8 cellular contexts compared by ENCODE assay signal in genomic region chr7:149600669-149601330, GRCh38.
DNase-seq lines count a peak whose midpoint lies in the region; ATAC-seq and TF ChIP-seq lines count a peak whose summit lies in the region.
"Not testable (repeated sequence)": the region's sequence is repeated elsewhere in the genome, so short reads cannot be mapped to it uniquely, and the experiment has no call there.

No MANE protein-coding gene starts in this region.

- POLR2A ChIA-PET in CD8-positive, alpha-beta memory T cell (lab: Charles Lee) = not testable (repeated sequence)
- POLR2A ChIA-PET in activated CD4-positive, alpha-beta T cell treated with anti-CD3 and anti-CD28 coated beads for 36 hours (lab: Charles Lee) = interaction anchor here (0.6 to 1.6 kb wide), 4 partner anchors 20 to 401 kb away, joined by 3 to 16 read pairs (median 5); no protein-coding TSS in a partner anchor

- not testable (repeated sequence) for TF ChIP-seq CTCF in neutrophil (IDR thresholded peaks at IDR 0.05)

- H3K27ac ChIP-seq in CD8-positive, alpha-beta memory T cell (ENCODE audit: low read depth, low read length) = not testable (repeated sequence)
- H3K27ac ChIP-seq in neutrophil = peak overlapping the region; percentile 74

- CTCF ChIA-PET in CD8-positive, alpha-beta memory T cell (lab: Charles Lee) = interaction anchor here (2.0 kb wide), 1 partner anchor 24 kb away, joined by 9 read pairs; no protein-coding TSS in a partner anchor
- CTCF ChIA-PET in activated CD4-positive, alpha-beta T cell treated with anti-CD3 and anti-CD28 coated beads for 36 hours (lab: Charles Lee) = interaction anchor here (0.6 to 1.0 kb wide), 2 partner anchors 22 to 177 kb away, joined by 3 read pairs; no protein-coding TSS in a partner anchor

- peak overlapping the region in 6 of 8 donors; percentile 29 to 89 (median 84) for H3K27ac Mint-ChIP-seq in CD8-positive, alpha-beta memory T cell
- peak overlapping the region; percentile 84 for H3K27ac Mint-ChIP-seq in activated CD4-positive, alpha-beta T cell treated with anti-CD3 and anti-CD28 coated beads for 36 hours
- H3K27ac Mint-ChIP-seq in activated naive CD8-positive, alpha-beta T cell treated with anti-CD3 and anti-CD28 coated beads for 36 hours = peak overlapping the region; percentile 86

- ATAC-seq in GM18909 (IDR thresholded peaks at IDR 0.05; ENCODE audit: poor library complexity, unreplicated experiment) (peak; percentile 90), GM21528 (IDR thresholded peaks at IDR 0.05; ENCODE audit: low FRiP score, unreplicated experiment) (peak; percentile 89), HG03039 (IDR thresholded peaks at IDR 0.05; ENCODE audit: unreplicated experiment) (peak; percentile 92), HG03575 (IDR thresholded peaks at IDR 0.05; ENCODE audit: extremely low read depth, insufficient number of reproducible peaks, low FRiP score, unreplicated experiment) (peak; percentile 90)
- ATAC-seq in activated CD4-positive, alpha-beta T cell treated with anti-CD3 and anti-CD28 coated beads for 36 hours = peak; percentile 97

- not testable (repeated sequence) for H3K9me3 ChIP-seq in CD8-positive, alpha-beta memory T cell (ENCODE audit: low read length); neutrophil

- not testable (repeated sequence) for H3K27me3 ChIP-seq in CD8-positive, alpha-beta memory T cell (ENCODE audit: insufficient read depth, low read length, poor library complexity, severe bottlenecking); neutrophil

- intact Hi-C loops in activated CD4-positive, alpha-beta T cell treated with anti-CD3 and anti-CD28 coated beads for 36 hours (cut with DNase I, micrococcal nuclease) = loop anchor here (1.0 to 2.0 kb wide), 5 partner anchors 21 to 362 kb away; partner anchors contain the start of genes ZNF212 (in 1 of the 2) and ZNF746 (in 1 of the 2)

- H3K27me3 Mint-ChIP-seq in CD8-positive, alpha-beta memory T cell; activated CD4-positive, alpha-beta T cell treated with anti-CD3 and anti-CD28 coated beads for 36 hours; activated naive CD8-positive, alpha-beta T cell treated with anti-CD3 and anti-CD28 coated beads for 36 hours: not testable (repeated sequence)

- peak in 3 of 5 donors; percentile 39 to 59 (median 56) for DNase-seq in CD8-positive, alpha-beta memory T cell
- peak; percentile 78 for DNase-seq in activated CD4-positive, alpha-beta T cell treated with anti-CD3 and anti-CD28 coated beads for 36 hours
- peak; percentile 69 for DNase-seq in activated naive CD8-positive, alpha-beta T cell treated with anti-CD3 and anti-CD28 coated beads for 36 hours

- H3K4me3 Mint-ChIP-seq in CD8-positive, alpha-beta memory T cell = peak overlapping the region; percentile 19 to 78 (median 61)
- peak overlapping the region; percentile 46 for H3K4me3 Mint-ChIP-seq in activated CD4-positive, alpha-beta T cell treated with anti-CD3 and anti-CD28 coated beads for 36 hours
- H3K4me3 Mint-ChIP-seq in activated naive CD8-positive, alpha-beta T cell treated with anti-CD3 and anti-CD28 coated beads for 36 hours = peak overlapping the region; percentile 71

- peaks cover 19 to 66% (median 21%) of the 10 kb centered on the region in 3 donors for H3K36me3 Mint-ChIP-seq in CD8-positive, alpha-beta memory T cell
- H3K36me3 Mint-ChIP-seq in activated CD4-positive, alpha-beta T cell treated with anti-CD3 and anti-CD28 coated beads for 36 hours (ENCODE audit: low read depth) = peaks cover 55% of the 10 kb centered on the region
- H3K36me3 Mint-ChIP-seq in activated naive CD8-positive, alpha-beta T cell treated with anti-CD3 and anti-CD28 coated beads for 36 hours = peaks cover 57% of the 10 kb centered on the region

- H3K36me3 ChIP-seq in CD8-positive, alpha-beta memory T cell (ENCODE audit: insufficient read depth, low read length) = not testable (repeated sequence)
- peaks cover 32% of the 10 kb centered on the region for H3K36me3 ChIP-seq in neutrophil

- H3K4me1 ChIP-seq in CD8-positive, alpha-beta memory T cell (ENCODE audit: insufficient read depth, low read length) = peaks cover 19% of the 10 kb centered on the region
- peaks cover 17 to 29% of the 10 kb centered on the region in 2 experiments for H3K4me1 ChIP-seq in neutrophil (ENCODE audit: control insufficient read depth in 1 of 2, insufficient read depth in 1 of 2, low read depth in 1 of 2, low read length in 1 of 2)

- H3K4me3 ChIP-seq in CD8-positive, alpha-beta memory T cell (ENCODE audit: low read length) = not testable (repeated sequence)
- peak overlapping the region in 1 of 2 experiments; percentile 28 for H3K4me3 ChIP-seq in neutrophil (ENCODE audit: low read depth in 1 of 2, low read length in 1 of 2)

- peaks cover 32 to 37% (median 34%) of the 10 kb centered on the region in 3 donors for H3K4me1 Mint-ChIP-seq in CD8-positive, alpha-beta memory T cell
- peaks cover 34% of the 10 kb centered on the region for H3K4me1 Mint-ChIP-seq in activated CD4-positive, alpha-beta T cell treated with anti-CD3 and anti-CD28 coated beads for 36 hours
- peaks cover 41% of the 10 kb centered on the region for H3K4me1 Mint-ChIP-seq in activated naive CD8-positive, alpha-beta T cell treated with anti-CD3 and anti-CD28 coated beads for 36 hours

- H3K9me3 Mint-ChIP-seq in CD8-positive, alpha-beta memory T cell; activated CD4-positive, alpha-beta T cell treated with anti-CD3 and anti-CD28 coated beads for 36 hours (ENCODE audit: low read depth); activated naive CD8-positive, alpha-beta T cell treated with anti-CD3 and anti-CD28 coated beads for 36 hours: not testable (repeated sequence)
